In the genomic region with DNA sequence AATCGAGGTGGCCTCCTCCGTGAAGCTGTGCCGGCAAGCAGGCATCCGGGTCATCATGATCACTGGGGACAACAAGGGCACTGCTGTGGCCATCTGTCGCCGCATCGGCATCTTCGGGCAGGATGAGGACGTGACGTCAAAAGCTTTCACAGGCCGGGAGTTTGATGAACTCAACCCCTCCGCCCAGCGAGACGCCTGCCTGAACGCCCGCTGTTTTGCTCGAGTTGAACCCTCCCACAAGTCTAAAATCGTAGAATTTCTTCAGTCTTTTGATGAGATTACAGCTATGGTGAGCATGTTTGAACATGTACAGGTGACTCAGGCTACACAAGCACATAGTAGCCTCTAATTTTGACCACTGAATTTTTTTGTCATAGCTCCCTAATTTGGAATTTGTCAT, we compare ENCODE assay signal across 20 cellular contexts. TPM values are rescaled to one million over a fixed set of nuclear protein-coding genes. Genes with fewer than 3 reads are reported as not detected.
DNase-seq lines count a peak whose midpoint lies in the region; ATAC-seq, FAIRE-seq and TF ChIP-seq lines count a peak whose summit lies in the region.
"Had no signal": no experiment of that assay in that cellular context is flagged by ENCODE, and none has a peak within 500 bp of the region (broad histone marks: within the 10 kb centered on the region; RNA-seq: fewer than 3 reads in every experiment).

No MANE protein-coding gene starts in this region.

- H3K23ac ChIP-seq in mesenchymal stem cell (ENCODE audit: low read length in 2 of 2) = no peak overlapping the region

- H3K4me3 Mint-ChIP-seq in brain = no peak overlapping the region
- H3K4me3 Mint-ChIP-seq: activated CD4-positive, alpha-beta T cell treated with anti-CD3 and anti-CD28 coated beads, Interleukin-2, amount 10 ng/mL, durations not matched to agents 7 days and 5 days; activated T-cell treated with anti-CD3 and anti-CD28 coated beads, Interleukin-2, amount 50 U/mL, for 72 hours had no signal

- no peak overlapping the region for H3K18ac ChIP-seq in mesenchymal stem cell (ENCODE audit: low read depth in 1 of 2, low read length in 2 of 2)

- POLR2A ChIA-PET in A549 (lab: Yijun Ruan, JAX) = interaction anchor here (1.8 kb wide), 1 partner anchor 8 kb away, joined by 9 read pairs; no protein-coding TSS in a partner anchor

- TF ChIP-seq EP300 in A549 (IDR thresholded peaks at IDR 0.05) = no peak

- H2BK5ac ChIP-seq in mesenchymal stem cell (ENCODE audit: low read depth, low read length, poor library complexity, severe bottlenecking) = no peak overlapping the region

- WGBS in A549 (ENCODE audit: missing lambda C conversion rate) = 91% methylated on average over 18 of the region's 18 CpGs
- 90 to 91% methylated on average over 18 of the region's 18 CpGs for WGBS in GM23248 (ENCODE audit: low coverage in 1 of 2, low lambda C conversion rate in 2 of 2, missing lambda C conversion rate in 2 of 2), 2 experiments
- 94% methylated on average over 17 of the region's 18 CpGs for WGBS in mesenchymal stem cell

- H3K27me3 Mint-ChIP-seq in brain = no peaks in the 10 kb centered on the region
- H3K27me3 Mint-ChIP-seq: activated CD4-positive, alpha-beta T cell treated with anti-CD3 and anti-CD28 coated beads, Interleukin-2, amount 10 ng/mL, durations not matched to agents 7 days and 5 days had no signal

- H3K36me3 ChIP-seq in GM23248 (ENCODE audit: low read depth) (peaks cover 89% of the 10 kb centered on the region), mesenchymal stem cell (ENCODE audit: control insufficient read depth in 1 of 2, insufficient read depth in 2 of 2, low read depth in 1 of 2, low read length in 2 of 2) (peaks cover 74 to 100% of the 10 kb centered on the region in 2 experiments)

- H3K4ac ChIP-seq in mesenchymal stem cell (ENCODE audit: low read depth in 1 of 2, low read length in 2 of 2) = no peak overlapping the region

- H3K14ac ChIP-seq in mesenchymal stem cell (ENCODE audit: low read length in 2 of 2) = no peak overlapping the region

- peaks cover 92% of the 10 kb centered on the region for H3K36me3 Mint-ChIP-seq in brain

- peaks cover 43% of the 10 kb centered on the region for H3K79me1 ChIP-seq in mesenchymal stem cell (replicated peaks; ENCODE audit: low read length, poor library complexity, severe bottlenecking)

- H3K27ac Mint-ChIP-seq in brain = peak overlapping the region in 3 of 5 experiments; percentile 67 to 88 (median 77)
- H3K27ac Mint-ChIP-seq: activated CD4-positive, alpha-beta T cell treated with anti-CD3 and anti-CD28 coated beads, Interleukin-2, amount 10 ng/mL, durations not matched to agents 7 days and 5 days; activated T-cell treated with anti-CD3 and anti-CD28 coated beads, Interleukin-2, amount 50 U/mL, for 72 hours had no signal

- H3K9me3 ChIP-seq in A549 (no peaks in the 10 kb centered on the region), GM23248 (ENCODE audit: low read depth) (no peaks in the 10 kb centered on the region), mesenchymal stem cell (ENCODE audit: control insufficient read depth, low read length) (no peaks in the 10 kb centered on the region)
- H3K9me3 ChIP-seq: mucosa of descending colon, thoracic aorta had no signal

- DNase-seq in A549 (ENCODE audit: low read depth in 1 of 2, low spot score in 1 of 2) = no peak
- DNase-seq in GM23248 = no peak
- DNase-seq in mesenchymal stem cell = no peak
- DNase-seq in activated gamma-delta T cell (lab: John Stamatoyannopoulos, UW) = no peak
- no peak for DNase-seq in GM13977 (ENCODE audit: low spot score)
- DNase-seq: activated CD4-positive, alpha-beta T cell treated with anti-CD3 and anti-CD28 coated beads, Interleukin-2, amount 10 ng/mL, durations not matched to agents 7 days and 5 days; activated T-cell treated with anti-CD3 and anti-CD28 coated beads, Interleukin-2, amount 50 U/mL, for 72 hours; erythroblast; H7; MM.1S; mucosa of descending colon; NCI-H2029; NCI-H510A treated with DMSO at 0.1 percent for 48 hours; stimulated activated CD4-positive, alpha-beta T cell treated with anti-CD3 and anti-CD28 coated beads, Interleukin-4, amount 100 ng/mL, for 4 hours had no signal

- H4K91ac ChIP-seq in mesenchymal stem cell (ENCODE audit: low read length) = no peak overlapping the region

- no peaks in the 10 kb centered on the region for H4K20me1 ChIP-seq in GM23248 (ENCODE audit: insufficient read depth)

- no peaks in the 10 kb centered on the region for H3K4me1 Mint-ChIP-seq in brain
- H3K4me1 Mint-ChIP-seq: activated CD4-positive, alpha-beta T cell treated with anti-CD3 and anti-CD28 coated beads, Interleukin-2, amount 10 ng/mL, durations not matched to agents 7 days and 5 days had no signal

- H2AFZ ChIP-seq in GM23248 (no peak overlapping the region), mesenchymal stem cell (ENCODE audit: low read depth, low read length) (no peak overlapping the region)

- H3K79me2 ChIP-seq in GM23248 (ENCODE audit: insufficient read depth) = peaks cover 95% of the 10 kb centered on the region

- no peaks in the 10 kb centered on the region for H3K27me3 ChIP-seq in GM23248 (replicated peaks; ENCODE audit: insufficient read depth)
- H3K27me3 ChIP-seq in mesenchymal stem cell (ENCODE audit: control insufficient read depth in 1 of 2, insufficient read depth in 1 of 2, low read length in 2 of 2) = no peaks in the 10 kb centered on the region

- no peak overlapping the region for H2BK120ac ChIP-seq in mesenchymal stem cell (ENCODE audit: low read depth, low read length)

- TF ChIP-seq POLR2A in A549 (IDR thresholded peaks at IDR 0.05; ENCODE audit: low read length) = no peak

- H2BK12ac ChIP-seq in mesenchymal stem cell (ENCODE audit: low read length in 2 of 2) = no peak overlapping the region

- no peak for FAIRE-seq in A549 (lab: Jason Lieb, UNC)

- TF ChIP-seq CTCF in A549 (IDR thresholded peaks at IDR 0.05) (no peak), brain (conservative IDR thresholded peaks at IDR 0.05) (no peak), GM13977 (IDR thresholded peaks at IDR 0.05; ENCODE audit: extremely low read depth, insufficient read depth, missing control alignments) (no peak)

- peak overlapping the region; percentile 48 for H4K8ac ChIP-seq in mesenchymal stem cell (ENCODE audit: low read length)

- ATAC-seq in A549 (no peak), HG03521 (IDR thresholded peaks at IDR 0.05; ENCODE audit: unreplicated experiment) (no peak)
- ATAC-seq: activated T-cell treated with anti-CD3 and anti-CD28 coated beads, Interleukin-2, amount 50 U/mL, for 72 hours; mucosa of descending colon had no signal

- H3K27ac ChIP-seq in A549 = peak overlapping the region; percentile 45 to 57
- H3K27ac ChIP-seq in GM23248 = 0 out of 2 replicates have a peak overlapping the region, but pooled peaks have one; percentile 22
- H3K27ac ChIP-seq in mesenchymal stem cell (ENCODE audit: low read length, poor library complexity, severe bottlenecking) = no peak overlapping the region
- H3K27ac ChIP-seq: coronary artery, SK-N-MC, thoracic aorta had no signal

- in situ Hi-C loops in GM23248 (cut with MboI) (no loop called here), GM13977 (cut with MboI; ENCODE audit: low pct_unique_long_range_greater_than_20kb, low sequenced_read_pairs, unreplicated experiment) (no loop called here)

- CTCF ChIA-PET in A549 (lab: Yijun Ruan, JAX) = interaction anchor here (1.0 to 2.8 kb wide), 5 partner anchors 9 to 116 kb away, joined by 3 to 9 read pairs (median 4); no protein-coding TSS in a partner anchor

- no peaks in the 10 kb centered on the region for H3K9me3 Mint-ChIP-seq in brain
- H3K9me3 Mint-ChIP-seq: activated CD4-positive, alpha-beta T cell treated with anti-CD3 and anti-CD28 coated beads, Interleukin-2, amount 10 ng/mL, durations not matched to agents 7 days and 5 days; activated T-cell treated with anti-CD3 and anti-CD28 coated beads, Interleukin-2, amount 50 U/mL, for 72 hours had no signal

- H2AK5ac ChIP-seq in mesenchymal stem cell (ENCODE audit: low read length, severe bottlenecking) = no peak overlapping the region

- peaks cover 61% of the 10 kb centered on the region for H3K4me1 ChIP-seq in A549
- peaks cover 8% of the 10 kb centered on the region; the same call in 1 of the 2 replicates for H3K4me1 ChIP-seq in GM23248 (ENCODE audit: insufficient read depth)
- H3K4me1 ChIP-seq in mesenchymal stem cell (ENCODE audit: control insufficient read depth, insufficient read depth, low read depth, low read length) = peaks cover 3% of the 10 kb centered on the region

- H3F3A ChIP-seq in GM23248 (ENCODE audit: insufficient read depth) = peaks cover 79% of the 10 kb centered on the region

- H3K4me2 ChIP-seq in A549 = no peak overlapping the region; the same call in 2 of the 3 replicates
- H3K4me2 ChIP-seq in GM23248 (ENCODE audit: unreplicated experiment) = no peak overlapping the region
- H3K4me2 ChIP-seq in mesenchymal stem cell (ENCODE audit: low read length, poor library complexity, severe bottlenecking) = no peak overlapping the region

- H3K9me2 ChIP-seq in GM23248 (ENCODE audit: insufficient read depth) = no peaks in the 10 kb centered on the region

- no peak for TF ChIP-seq RAD21 in A549 (conservative IDR thresholded peaks at IDR 0.05 in 1 of 2, IDR thresholded peaks at IDR 0.05 in 1 of 2)

- H3K9ac ChIP-seq in GM23248 (no peak overlapping the region), mesenchymal stem cell (ENCODE audit: low read length) (peak overlapping the region; percentile 69)

- H3K4me3 ChIP-seq in A549 (no peak overlapping the region), GM23248 (no peak overlapping the region), mesenchymal stem cell (ENCODE audit: insufficient read depth in 1 of 2, low read depth in 1 of 2, low read length in 2 of 2) (no peak overlapping the region)
- H3K4me3 ChIP-seq: coronary artery, mucosa of descending colon, SK-N-MC, skin epidermis, thoracic aorta had no signal

- no peak overlapping the region for H2BK15ac ChIP-seq in mesenchymal stem cell (ENCODE audit: low read depth, poor library complexity, severe bottlenecking)

TF ChIP-seq in A549, 52 proteins besides CTCF, POLR2A, EP300 and RAD21 (continues in another document):
- TF ChIP-seq ZNF302 (CRISPR knock-in tag; IDR thresholded peaks at IDR 0.05) (no peak), HOXA7 (CRISPR knock-in tag; IDR thresholded peaks at IDR 0.05) (no peak), HES2 (IDR thresholded peaks at IDR 0.05) (no peak)

RNA-seq across cellular contexts. Expression of gene ATP2A2, which starts 59.7 kb away (rescaled TPM):
- polyA plus RNA-seq in A549 (2011; rRNA removed) = 415 and 431 TPM in 2 replicates
- polyA plus RNA-seq in A549 (2012; cell fraction: cytosol; rRNA removed) = 264 and 317 TPM in 2 replicates
- 658 and 717 TPM in 2 replicates for polyA plus RNA-seq in A549 (2012; cell fraction: nucleus; rRNA removed)
- polyA plus RNA-seq in A549 (2017; fragmentation: RNase III; extraction: RNeasy Plus Mini Kit Qiagen cat#74134 plus additional on column Dnase treatment) = 328 to 356 TPM (median 342 TPM) in 3 replicates
- 375 and 407 TPM in 2 replicates for polyA minus RNA-seq in A549 (2011; rRNA and poly(A)+ RNA removed)
- 142 and 148 TPM in 2 replicates for total RNA-seq in GM23248 (2014; rRNA removed; shearing (Covaris generic))
- polyA plus RNA-seq in GM23248 (2016; fragmentation: Nextera tagmentation; extraction: Ambion mirVana) = 28.7 and 29.5 TPM in 2 replicates
- polyA plus RNA-seq in brain (ENCODE audit: insufficient read depth, low read depth, low replicate concordance) = 139 TPM
- polyA plus RNA-seq in mesenchymal stem cell (2013, experiment 1 of 2) = 155 TPM
- 150 TPM for polyA plus RNA-seq in mesenchymal stem cell (2013, experiment 2 of 2)
